ENCODE assay signal across 8 cellular contexts in genomic region chr20:44646023-44646640, GRCh38.
A peak's percentile ranks its signal among the peaks of the same experiment; 100 is the strongest.
DNase-seq lines count a peak whose midpoint lies in the region; ATAC-seq lines count a peak whose summit lies in the region.

No MANE protein-coding gene starts in this region.

- H3K4me3 Mint-ChIP-seq in activated naive CD8-positive, alpha-beta T cell = peak overlapping the region; percentile 38

- H3K9ac ChIP-seq in BLaER1 = peak overlapping the region; percentile 98

- ATAC-seq in GM18909 (IDR thresholded peaks at IDR 0.05; ENCODE audit: poor library complexity, unreplicated experiment) (peak; percentile 26), GM19035 (IDR thresholded peaks at IDR 0.05; ENCODE audit: unreplicated experiment) (no peak), HG03442 (IDR thresholded peaks at IDR 0.05; ENCODE audit: unreplicated experiment) (no peak)

- peak overlapping the region; percentile 100 for H3K27ac ChIP-seq in BLaER1

- DNase-seq in NCI-H1105 (lab: John Stamatoyannopoulos, UW) (peak; percentile 46), skeletal muscle cell (ENCODE audit: low read depth) (peak; percentile 16), C1 segment of cervical spinal cord (lab: John Stamatoyannopoulos, UW) (no peak)

- H3K4me1 Mint-ChIP-seq in activated naive CD8-positive, alpha-beta T cell (ENCODE audit: low read depth) = peaks cover 93% of the 10 kb centered on the region

- peaks cover 98% of the 10 kb centered on the region for H3K4me1 ChIP-seq in BLaER1

- H4K20me1 ChIP-seq in BLaER1 = 0 out of 2 replicates have a peak, but pooled peaks cover 16% of the 10 kb centered on the region

- H3K4me2 ChIP-seq in BLaER1 = peak overlapping the region; percentile 97

- no peaks in the 10 kb centered on the region for H3K9me3 ChIP-seq in BLaER1

- H3K4me3 ChIP-seq in BLaER1 (peak overlapping the region; percentile 96), skeletal muscle cell (ENCODE audit: low read depth, low read length) (no peak overlapping the region)

- peak overlapping the region; percentile 92 for H3K27ac Mint-ChIP-seq in activated naive CD8-positive, alpha-beta T cell

- no peaks in the 10 kb centered on the region for H3K27me3 Mint-ChIP-seq in activated naive CD8-positive, alpha-beta T cell

- no peaks in the 10 kb centered on the region for H3K9me3 Mint-ChIP-seq in activated naive CD8-positive, alpha-beta T cell (ENCODE audit: low read depth)

- no peaks in the 10 kb centered on the region for H3K27me3 ChIP-seq in BLaER1

- H3K36me3 ChIP-seq in BLaER1 = peaks cover 10% of the 10 kb centered on the region

- peaks cover 3% of the 10 kb centered on the region for H3K36me3 Mint-ChIP-seq in activated naive CD8-positive, alpha-beta T cell

Comparison
In these comparisons a context has a peak if more than half of its experiments do, and no peak if none do; other contexts are left out.
1. DNase-seq: peak in NCI-H1105 (single experiment) and skeletal muscle cell (single experiment); none in C1 segment of cervical spinal cord (0 of 14).